ENCODE assay signal across 8 cellular contexts in the genomic region with DNA sequence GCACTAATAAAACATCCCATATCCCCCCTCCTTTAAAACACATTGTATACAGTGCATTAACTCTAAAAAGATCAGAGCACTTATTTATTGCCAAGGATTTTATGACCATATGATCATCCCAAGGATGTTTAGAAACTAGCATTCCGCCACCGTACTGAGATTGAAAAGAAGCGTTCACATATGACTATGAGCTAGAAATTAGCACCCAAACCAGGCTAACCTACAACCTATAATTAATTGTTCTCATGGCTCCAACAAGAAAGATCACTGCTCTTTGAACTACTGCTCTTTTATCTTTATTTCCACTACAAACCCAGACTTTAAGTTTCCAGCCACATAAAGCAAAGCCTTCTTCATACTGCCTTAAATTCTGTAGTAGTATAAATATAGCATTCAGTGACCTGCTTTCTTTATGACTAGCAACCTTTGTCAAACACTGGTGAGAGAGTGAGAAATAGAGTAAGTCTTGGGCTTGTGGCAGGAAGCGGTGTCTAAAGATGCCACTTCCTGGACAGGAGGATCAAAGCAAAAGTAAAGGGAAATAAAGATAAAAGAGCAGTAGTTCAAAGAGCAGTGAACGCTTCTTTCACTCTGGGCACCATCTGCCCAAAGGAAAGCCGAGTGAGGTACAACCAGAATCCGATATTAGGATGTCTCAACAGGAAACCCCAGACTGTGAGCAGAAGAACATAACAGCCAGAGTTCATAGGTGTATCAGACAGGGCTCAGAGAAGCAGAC.
DNase-seq lines count a peak whose midpoint lies in the region; ATAC-seq lines count a peak whose summit lies in the region.

No MANE protein-coding gene starts in this region.

- intact Hi-C loops in activated T-helper 1 cell treated with anti-CD3 and anti-CD28 coated beads, Interleukin-12 subunit alpha, Interleukin-12 subunit beta, Interleukin-2, Interleukin-4 antibody, amounts not matched to agents 30 ng/mL and 10 ng/mL and 1 ng/mL, durations not matched to agents 14 hours and 24 hours and 36 hours (cut with micrococcal nuclease), result loop anchor here (1.0 to 10.0 kb wide), 19 partner anchors 26 to 997 kb away; a partner anchor contains a TSS

- peaks cover 13% of the 10 kb centered on the region for H3K27me3 Mint-ChIP-seq in activated T-helper 1 cell treated with anti-CD3 and anti-CD28 coated beads, Interleukin-12 subunit alpha, Interleukin-12 subunit beta, Interleukin-2, Interleukin-4 antibody, amounts not matched to agents 30 ng/mL and 10 ng/mL and 1 ng/mL, durations not matched to agents 14 hours and 24 hours and 36 hours (ENCODE audit: insufficient read depth)

- DNase-seq in COLO829 (ENCODE audit: low spot score) (peak; percentile 90), MV-4-11 (lab: John Stamatoyannopoulos, UW) (peak; percentile 76), EL (no peak), inferior parietal cortex (ENCODE audit: extremely low spot score) (no peak), NCI-H2227 (lab: John Stamatoyannopoulos, UW; ENCODE audit: unreplicated experiment) (no peak)
- DNase-seq in activated T-helper 1 cell treated with anti-CD3 and anti-CD28 coated beads, Interleukin-12 subunit alpha, Interleukin-12 subunit beta, Interleukin-2, Interleukin-4 antibody, amounts not matched to agents 30 ng/mL and 10 ng/mL and 1 ng/mL, durations not matched to agents 14 hours and 24 hours and 36 hours (ENCODE audit: low spot score), result peak; percentile 77
- DNase-seq in stimulated activated CD8-positive, alpha-beta memory T cell treated with anti-CD3 and anti-CD28 coated beads, Interleukin-12 subunit alpha, Interleukin-12 subunit beta, amount 100 ng/mL, for 1 hour (ENCODE audit: low read depth), result peak; percentile 40

- peaks cover 41% of the 10 kb centered on the region for H3K4me1 Mint-ChIP-seq in activated T-helper 1 cell treated with anti-CD3 and anti-CD28 coated beads, Interleukin-12 subunit alpha, Interleukin-12 subunit beta, Interleukin-2, Interleukin-4 antibody, amounts not matched to agents 30 ng/mL and 10 ng/mL and 1 ng/mL, durations not matched to agents 14 hours and 24 hours and 36 hours (ENCODE audit: low read depth)

- H3K36me3 Mint-ChIP-seq in activated T-helper 1 cell treated with anti-CD3 and anti-CD28 coated beads, Interleukin-12 subunit alpha, Interleukin-12 subunit beta, Interleukin-2, Interleukin-4 antibody, amounts not matched to agents 30 ng/mL and 10 ng/mL and 1 ng/mL, durations not matched to agents 14 hours and 24 hours and 36 hours (ENCODE audit: low read depth), result peaks cover 13% of the 10 kb centered on the region

- H3K9me3 Mint-ChIP-seq in activated T-helper 1 cell treated with anti-CD3 and anti-CD28 coated beads, Interleukin-12 subunit alpha, Interleukin-12 subunit beta, Interleukin-2, Interleukin-4 antibody, amounts not matched to agents 30 ng/mL and 10 ng/mL and 1 ng/mL, durations not matched to agents 14 hours and 24 hours and 36 hours, result peaks cover 35% of the 10 kb centered on the region

- H3K4me3 Mint-ChIP-seq in activated T-helper 1 cell treated with anti-CD3 and anti-CD28 coated beads, Interleukin-12 subunit alpha, Interleukin-12 subunit beta, Interleukin-2, Interleukin-4 antibody, amounts not matched to agents 30 ng/mL and 10 ng/mL and 1 ng/mL, durations not matched to agents 14 hours and 24 hours and 36 hours, result peak overlapping the region; percentile 56

- H3K27ac Mint-ChIP-seq in activated T-helper 1 cell treated with anti-CD3 and anti-CD28 coated beads, Interleukin-12 subunit alpha, Interleukin-12 subunit beta, Interleukin-2, Interleukin-4 antibody, amounts not matched to agents 30 ng/mL and 10 ng/mL and 1 ng/mL, durations not matched to agents 14 hours and 24 hours and 36 hours, result peak overlapping the region; percentile 79

- ATAC-seq in GM21717 (IDR thresholded peaks at IDR 0.05; ENCODE audit: unreplicated experiment), result peak; percentile 91

Comparison
In these comparisons a context has a peak if more than half of its experiments do, and no peak if none do; other contexts are left out.
1. DNase-seq: peak in COLO829 (single experiment), MV-4-11 (single experiment), activated T-helper 1 cell treated with anti-CD3 and anti-CD28 coated beads, Interleukin-12 subunit alpha, Interleukin-12 subunit beta, Interleukin-2, Interleukin-4 antibody, amounts not matched to agents 30 ng/mL and 10 ng/mL and 1 ng/mL, durations not matched to agents 14 hours and 24 hours and 36 hours (single experiment) and stimulated activated CD8-positive, alpha-beta memory T cell treated with anti-CD3 and anti-CD28 coated beads, Interleukin-12 subunit alpha, Interleukin-12 subunit beta, amount 100 ng/mL, for 1 hour (single experiment); none in EL (single experiment), inferior parietal cortex (single experiment) and NCI-H2227 (single experiment).